ENCODE assay signal across 8 cellular contexts in the genomic region with DNA sequence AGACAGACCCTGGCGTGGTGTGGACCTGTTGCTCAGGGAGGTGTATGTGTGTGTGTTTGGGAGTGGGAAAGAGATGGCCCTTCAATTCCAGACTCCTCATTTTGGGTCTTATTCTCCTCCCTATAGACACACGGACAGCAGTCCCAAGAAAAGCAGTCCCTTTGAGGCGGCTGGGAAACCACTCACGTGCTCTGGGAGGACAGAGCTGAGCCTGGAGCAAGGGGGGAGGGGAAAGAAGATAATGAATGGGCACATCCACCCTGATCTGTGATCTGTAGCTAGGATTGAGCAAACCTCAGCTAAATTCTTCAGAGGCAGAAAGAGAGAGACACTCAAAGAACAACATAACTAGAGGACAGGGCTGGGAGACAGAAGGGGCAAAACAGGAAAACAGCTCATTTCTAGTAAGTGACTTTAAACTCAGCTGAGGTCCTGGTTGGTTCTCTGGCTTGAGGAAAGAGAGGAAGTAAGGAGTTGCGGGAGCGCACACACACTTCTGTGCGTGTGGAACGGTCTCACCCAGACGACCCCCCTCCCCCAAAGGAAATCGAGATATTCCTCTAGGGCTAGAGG. TPM values are rescaled to one million over a fixed set of nuclear protein-coding genes. Genes with fewer than 3 reads are reported as not detected.
DNase-seq lines count a peak whose midpoint lies in the region; ATAC-seq and TF ChIP-seq lines count a peak whose summit lies in the region.

No MANE protein-coding gene starts in this region.

- H3K4me3 Mint-ChIP-seq in activated CD8-positive, alpha-beta memory T cell treated with anti-CD3 and anti-CD28 coated beads, Interleukin-2, amount 10 ng/mL, durations not matched to agents 7 days and 5 days = peak overlapping the region; percentile 85
- peak overlapping the region; percentile 88 to 94 (median 92) for H3K4me3 Mint-ChIP-seq in T-cell

- H3K36me3 Mint-ChIP-seq in activated CD8-positive, alpha-beta memory T cell treated with anti-CD3 and anti-CD28 coated beads, Interleukin-2, amount 10 ng/mL, durations not matched to agents 7 days and 5 days = peaks cover 4% of the 10 kb centered on the region
- H3K36me3 Mint-ChIP-seq in T-cell = no peaks in the 10 kb centered on the region

- TF ChIP-seq CTCF in fibroblast of pulmonary artery (IDR thresholded peaks at IDR 0.05; ENCODE audit: low read length, missing control alignments) = no peak

- POLR2A ChIA-PET in T-cell (lab: Charles Lee) = interaction anchor here in 1 of 2 donors (0.6 kb wide), 1 partner anchor 9 kb away, joined by 13 read pairs; no protein-coding TSS in a partner anchor

- no peak for DNase-seq in activated CD8-positive, alpha-beta memory T cell treated with anti-CD3 and anti-CD28 coated beads, Interleukin-2, amount 10 ng/mL, durations not matched to agents 7 days and 5 days
- no peak for DNase-seq in activated CD8-positive, alpha-beta memory T cell treated with anti-CD3 and anti-CD28 coated beads, Interleukin-2, amount 50 U/mL, for 48 hours
- DNase-seq in T-cell = peak in 1 of 34 experiments; percentile 10
- DNase-seq in fibroblast of pulmonary artery (ENCODE audit: low read depth) = peak; percentile 45
- DNase-seq in pulmonary artery endothelial cell (ENCODE audit: low read depth, low spot score) = peak; percentile 37
- no peak for DNase-seq in NCI-H1105 treated with DMSO at 0.1 percent for 48 hours (lab: John Stamatoyannopoulos, UW)
- DNase-seq in NCI-H128 (lab: John Stamatoyannopoulos, UW; ENCODE audit: unreplicated experiment) = no peak

- no peaks in the 10 kb centered on the region for H3K27me3 Mint-ChIP-seq in activated CD8-positive, alpha-beta memory T cell treated with anti-CD3 and anti-CD28 coated beads, Interleukin-2, amount 10 ng/mL, durations not matched to agents 7 days and 5 days
- no peaks in the 10 kb centered on the region for H3K27me3 Mint-ChIP-seq in T-cell

- H3K27ac Mint-ChIP-seq in activated CD8-positive, alpha-beta memory T cell treated with anti-CD3 and anti-CD28 coated beads, Interleukin-2, amount 10 ng/mL, durations not matched to agents 7 days and 5 days = peak overlapping the region; percentile 77
- H3K27ac Mint-ChIP-seq in T-cell = peak overlapping the region; percentile 91 to 92

- CTCF ChIA-PET in activated CD8-positive, alpha-beta memory T cell treated with anti-CD3 and anti-CD28 coated beads, Interleukin-2, amount 10 ng/mL, durations not matched to agents 7 days and 5 days (lab: Charles Lee) = interaction anchor here (0.8 to 2.1 kb wide), 7 partner anchors 10 to 249 kb away, joined by 3 to 7 read pairs (median 3); a partner anchor contains a TSS
- CTCF ChIA-PET in T-cell (lab: Charles Lee) = interaction anchor here in 1 of 2 donors (1.0 to 1.1 kb wide), 2 partner anchors 12 to 223 kb away, joined by 3 read pairs; a partner anchor contains a TSS

- peaks cover 42% of the 10 kb centered on the region for H3K4me1 Mint-ChIP-seq in activated CD8-positive, alpha-beta memory T cell treated with anti-CD3 and anti-CD28 coated beads, Interleukin-2, amount 10 ng/mL, durations not matched to agents 7 days and 5 days
- H3K4me1 Mint-ChIP-seq in T-cell = peaks cover 28 to 46% (median 45%) of the 10 kb centered on the region in 3 donors

- peak overlapping the region; percentile 87 for H3K4me3 ChIP-seq in fibroblast of pulmonary artery (replicated peaks; ENCODE audit: low read depth, low read length)

- ATAC-seq in activated CD8-positive, alpha-beta memory T cell treated with anti-CD3 and anti-CD28 coated beads, Interleukin-2, amount 10 ng/mL, durations not matched to agents 7 days and 5 days = no peak
- ATAC-seq in T-cell (replicated peaks in 1 of 4) (no peak), GM19328 (IDR thresholded peaks at IDR 0.05; ENCODE audit: unreplicated experiment) (no peak)

- no peaks in the 10 kb centered on the region for H3K9me3 Mint-ChIP-seq in activated CD8-positive, alpha-beta memory T cell treated with anti-CD3 and anti-CD28 coated beads, Interleukin-2, amount 10 ng/mL, durations not matched to agents 7 days and 5 days (ENCODE audit: low read depth)
- H3K9me3 Mint-ChIP-seq in T-cell = no peaks in the 10 kb centered on the region

RNA-seq across cellular contexts. Expression of a gene that starts 0.8 kb away (rescaled TPM):
- 10 to 100 TPM; 86.9 to 99.4 TPM for total RNA-seq in activated CD8-positive, alpha-beta memory T cell treated with anti-CD3 and anti-CD28 coated beads, Interleukin-2, amount 10 ng/mL, durations not matched to agents 7 days and 5 days
- 10 to 100 TPM; 72.3 to 85.9 (median 79.3) TPM for total RNA-seq in T-cell
- 105 and 116 TPM in 2 replicates for total RNA-seq in pulmonary artery endothelial cell

RNA-seq across cellular contexts. Expression of a gene that starts 26.9 kb away (rescaled TPM):
- total RNA-seq in activated CD8-positive, alpha-beta memory T cell treated with anti-CD3 and anti-CD28 coated beads, Interleukin-2, amount 10 ng/mL, durations not matched to agents 7 days and 5 days = under 1 TPM; 0.09 to 0.56 TPM
- total RNA-seq in T-cell (under 1 TPM in 4 of 5 donors, not detected in 1; 0.06 to 0.35 (median 0.20) TPM), pulmonary artery endothelial cell (0.04 TPM in 1 of 2 replicates, not detected in the other)

RNA-seq across cellular contexts. Expression of a gene that starts 31.2 kb away (rescaled TPM):
- total RNA-seq in activated CD8-positive, alpha-beta memory T cell treated with anti-CD3 and anti-CD28 coated beads, Interleukin-2, amount 10 ng/mL, durations not matched to agents 7 days and 5 days = not detected
- not detected for total RNA-seq in T-cell
- not detected in 2 replicates for total RNA-seq in pulmonary artery endothelial cell

RNA-seq across cellular contexts. Expression of a gene that starts 31.4 kb away (rescaled TPM):
- total RNA-seq in activated CD8-positive, alpha-beta memory T cell treated with anti-CD3 and anti-CD28 coated beads, Interleukin-2, amount 10 ng/mL, durations not matched to agents 7 days and 5 days = under 1 TPM in 1 of 2 experiments, not detected in 1; 0.58 TPM
- total RNA-seq in T-cell (under 1 TPM in 2 of 5 donors, not detected in 3; 0.13 to 0.18 TPM), pulmonary artery endothelial cell (not detected in 2 replicates)

RNA-seq across cellular contexts. Expression of a gene that starts 32.8 kb away (rescaled TPM):
- total RNA-seq in activated CD8-positive, alpha-beta memory T cell treated with anti-CD3 and anti-CD28 coated beads, Interleukin-2, amount 10 ng/mL, durations not matched to agents 7 days and 5 days = 10 to 100 TPM; 49.0 to 58.2 TPM
- total RNA-seq in T-cell (10 to 100 TPM; 41.1 to 75.5 (median 61.1) TPM), pulmonary artery endothelial cell (7.1 and 13.2 TPM in 2 replicates)

Comparison
In these comparisons a context has a peak if more than half of its experiments do, and no peak if none do; other contexts are left out.
1. DNase-seq: peak in fibroblast of pulmonary artery (single experiment) and pulmonary artery endothelial cell (single experiment); none in activated CD8-positive, alpha-beta memory T cell treated with anti-CD3 and anti-CD28 coated beads, Interleukin-2, amount 10 ng/mL, durations not matched to agents 7 days and 5 days (single experiment), activated CD8-positive, alpha-beta memory T cell treated with anti-CD3 and anti-CD28 coated beads, Interleukin-2, amount 50 U/mL, for 48 hours (single experiment), NCI-H1105 treated with DMSO at 0.1 percent for 48 hours (single experiment) and NCI-H128 (single experiment).